In genomic region chrX:47658301-47658683, GRCh38 we compare ENCODE assay signal across 1 cellular context.
TF ChIP-seq lines count a peak whose summit lies in the region.

No MANE protein-coding gene starts in this region.

TF ChIP-seq in HCT116, 20 proteins besides CTCF, POLR2A, EP300 and RAD21:
- TF ChIP-seq ZBTB33 (IDR thresholded peaks at IDR 0.05; ENCODE audit: extremely low read depth, insufficient replicate concordance, low read length) (no peak), TCF7L2 (IDR thresholded peaks at IDR 0.05; ENCODE audit: borderline replicate concordance, extremely low read depth, insufficient read depth, insufficient read length) (no peak), ELF1 (IDR thresholded peaks at IDR 0.05; ENCODE audit: borderline replicate concordance, low read depth) (no peak), CBX3 (IDR thresholded peaks at IDR 0.05; ENCODE audit: low read depth) (no peak), ZNF274 (IDR thresholded peaks at IDR 0.05; ENCODE audit: low read depth, low read length) (no peak), EGR1 (IDR thresholded peaks at IDR 0.05; ENCODE audit: low read depth) (no peak), YY1 (IDR thresholded peaks at IDR 0.05; ENCODE audit: extremely low read depth, insufficient replicate concordance, low read depth, low read length) (no peak), SP1 (IDR thresholded peaks at IDR 0.05; ENCODE audit: low read depth) (no peak), POLR2AphosphoS5 (IDR thresholded peaks at IDR 0.05; ENCODE audit: low read depth, low read length) (no peak)
- TF ChIP-seq, protein P1, sequence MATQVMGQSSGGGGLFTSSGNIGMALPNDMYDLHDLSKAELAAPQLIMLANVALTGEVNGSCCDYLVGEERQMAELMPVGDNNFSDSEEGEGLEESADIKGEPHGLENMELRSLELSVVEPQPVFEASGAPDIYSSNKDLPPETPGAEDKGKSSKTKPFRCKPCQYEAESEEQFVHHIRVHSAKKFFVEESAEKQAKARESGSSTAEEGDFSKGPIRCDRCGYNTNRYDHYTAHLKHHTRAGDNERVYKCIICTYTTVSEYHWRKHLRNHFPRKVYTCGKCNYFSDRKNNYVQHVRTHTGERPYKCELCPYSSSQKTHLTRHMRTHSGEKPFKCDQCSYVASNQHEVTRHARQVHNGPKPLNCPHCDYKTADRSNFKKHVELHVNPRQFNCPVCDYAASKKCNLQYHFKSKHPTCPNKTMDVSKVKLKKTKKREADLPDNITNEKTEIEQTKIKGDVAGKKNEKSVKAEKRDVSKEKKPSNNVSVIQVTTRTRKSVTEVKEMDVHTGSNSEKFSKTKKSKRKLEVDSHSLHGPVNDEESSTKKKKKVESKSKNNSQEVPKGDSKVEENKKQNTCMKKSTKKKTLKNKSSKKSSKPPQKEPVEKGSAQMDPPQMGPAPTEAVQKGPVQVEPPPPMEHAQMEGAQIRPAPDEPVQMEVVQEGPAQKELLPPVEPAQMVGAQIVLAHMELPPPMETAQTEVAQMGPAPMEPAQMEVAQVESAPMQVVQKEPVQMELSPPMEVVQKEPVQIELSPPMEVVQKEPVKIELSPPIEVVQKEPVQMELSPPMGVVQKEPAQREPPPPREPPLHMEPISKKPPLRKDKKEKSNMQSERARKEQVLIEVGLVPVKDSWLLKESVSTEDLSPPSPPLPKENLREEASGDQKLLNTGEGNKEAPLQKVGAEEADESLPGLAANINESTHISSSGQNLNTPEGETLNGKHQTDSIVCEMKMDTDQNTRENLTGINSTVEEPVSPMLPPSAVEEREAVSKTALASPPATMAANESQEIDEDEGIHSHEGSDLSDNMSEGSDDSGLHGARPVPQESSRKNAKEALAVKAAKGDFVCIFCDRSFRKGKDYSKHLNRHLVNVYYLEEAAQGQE (IDR thresholded peaks at IDR 0.05; ENCODE audit: low read depth): no peak
